ENCODE assay signal across 9 cellular contexts in genomic region chr17:76700627-76701470, GRCh38. TPM values are rescaled to one million over a fixed set of nuclear protein-coding genes. Genes with fewer than 3 reads are reported as not detected.
A peak's percentile ranks its signal among the peaks of the same experiment; 100 is the strongest.
DNase-seq lines count a peak whose midpoint lies in the region; ATAC-seq and TF ChIP-seq lines count a peak whose summit lies in the region.
"Had no signal": no experiment of that assay in that cellular context is flagged by ENCODE, and none has a peak within 500 bp of the region (broad histone marks: within the 10 kb centered on the region; RNA-seq: fewer than 3 reads in every experiment).

No MANE protein-coding gene starts in this region.

- 16% methylated on average over 32 of the region's 32 CpGs for WGBS in prostate gland

- H3K4me3 ChIP-seq in prostate gland: peak overlapping the region in 1 of 2 donors; percentile 8

- no peak for TF ChIP-seq CTCF in prostate gland (IDR thresholded peaks at IDR 0.05)

- no peaks in the 10 kb centered on the region for H3K27me3 ChIP-seq in prostate gland (replicated peaks; ENCODE audit: insufficient read depth)

- intact Hi-C loops in prostate gland (cut with DNase I): no loop called here
- intact Hi-C loops in activated CD4-positive, alpha-beta T cell treated with anti-CD3 and anti-CD28 coated beads, Interleukin-2, amount 10 ng/mL, durations not matched to agents 24 days and 14 days (cut with micrococcal nuclease): no loop called here

- no peaks in the 10 kb centered on the region for H3K36me3 Mint-ChIP-seq in T-cell
- H3K36me3 Mint-ChIP-seq in activated CD4-positive, alpha-beta T cell treated with anti-CD3 and anti-CD28 coated beads, Interleukin-2, amount 10 ng/mL, durations not matched to agents 24 days and 14 days (ENCODE audit: low read depth): no peaks in the 10 kb centered on the region
- H3K36me3 Mint-ChIP-seq: IgD-negative memory B cell had no signal

- H3K9me3 ChIP-seq in prostate gland: no peaks in the 10 kb centered on the region

- H3K36me3 ChIP-seq in prostate gland: no peaks in the 10 kb centered on the region

- peaks cover 16% of the 10 kb centered on the region for H3K4me1 ChIP-seq in prostate gland (replicated peaks)

- H3K4me3 Mint-ChIP-seq in T-cell: no peak overlapping the region
- H3K4me3 Mint-ChIP-seq in activated CD4-positive, alpha-beta T cell treated with anti-CD3 and anti-CD28 coated beads, Interleukin-2, amount 10 ng/mL, durations not matched to agents 24 days and 14 days: no peak overlapping the region

- no peak for TF ChIP-seq POLR2A in prostate gland (IDR thresholded peaks at IDR 0.05)

- H3K27me3 Mint-ChIP-seq in T-cell: no peaks in the 10 kb centered on the region
- H3K27me3 Mint-ChIP-seq in activated CD4-positive, alpha-beta T cell treated with anti-CD3 and anti-CD28 coated beads, Interleukin-2, amount 10 ng/mL, durations not matched to agents 24 days and 14 days: peaks cover 2% of the 10 kb centered on the region
- H3K27me3 Mint-ChIP-seq: IgD-negative memory B cell had no signal

- peak overlapping the region; percentile 80 to 85 for H3K27ac ChIP-seq in prostate gland

- no peaks in the 10 kb centered on the region for H3K9me3 Mint-ChIP-seq in T-cell
- no peaks in the 10 kb centered on the region for H3K9me3 Mint-ChIP-seq in activated CD4-positive, alpha-beta T cell treated with anti-CD3 and anti-CD28 coated beads, Interleukin-2, amount 10 ng/mL, durations not matched to agents 24 days and 14 days
- H3K9me3 Mint-ChIP-seq: IgD-negative memory B cell had no signal

- ATAC-seq in T-cell (replicated peaks in 1 of 4) (peak in 3 of 4 experiments; percentile 47 to 71 (median 51)), GM18907 (IDR thresholded peaks at IDR 0.05; ENCODE audit: unreplicated experiment) (no peak)

- CTCF ChIA-PET in T-cell (lab: Charles Lee): no interaction called here

- POLR2A ChIA-PET in T-cell (lab: Charles Lee): interaction anchor here in 1 of 2 donors (0.7 kb wide), 1 partner anchor 14 kb away, joined by 3 read pairs; no protein-coding TSS in a partner anchor

- DNase-seq in GM04503 (ENCODE audit: low read depth) (peak; percentile 67), T-cell (peak in 5 of 34 experiments; percentile 7 to 33 (median 14)), glomerular visceral epithelial cell (ENCODE audit: extremely low spot score) (peak; percentile 91), prostate gland (ENCODE audit: low spot score) (peak; percentile 53), GM19240 (ENCODE audit: insufficient read length, low spot score) (no peak), inferior parietal cortex (ENCODE audit: extremely low spot score) (no peak)
- no peak for DNase-seq in activated CD4-positive, alpha-beta T cell treated with anti-CD3 and anti-CD28 coated beads, Interleukin-2, amount 10 ng/mL, durations not matched to agents 24 days and 14 days

- peaks cover 0 to 13% (median 0%) of the 10 kb centered on the region in 3 donors for H3K4me1 Mint-ChIP-seq in T-cell
- H3K4me1 Mint-ChIP-seq in activated CD4-positive, alpha-beta T cell treated with anti-CD3 and anti-CD28 coated beads, Interleukin-2, amount 10 ng/mL, durations not matched to agents 24 days and 14 days: no peaks in the 10 kb centered on the region

- peak overlapping the region in 1 of 2 donors; percentile 64 for H3K27ac Mint-ChIP-seq in T-cell
- no peak overlapping the region for H3K27ac Mint-ChIP-seq in activated CD4-positive, alpha-beta T cell treated with anti-CD3 and anti-CD28 coated beads, Interleukin-2, amount 10 ng/mL, durations not matched to agents 24 days and 14 days

RNA-seq across cellular contexts. Expression of gene MXRA7, which starts 9.9 kb away (rescaled TPM):
- 10 to 100 TPM in 3 of 5 donors, 1 to 10 TPM in 2; 5.9 to 14.7 (median 13.5) TPM for total RNA-seq in T-cell
- total RNA-seq in prostate gland: 100 to 1,000 TPM in 1 of 2 donors, 10 to 100 TPM in 1; 76.1 to 285 TPM
- 3.4 and 3.7 TPM in 2 replicates for total RNA-seq in activated CD4-positive, alpha-beta T cell treated with anti-CD3 and anti-CD28 coated beads, Interleukin-2, amount 10 ng/mL, durations not matched to agents 24 days and 14 days

RNA-seq across cellular contexts. Expression of gene JMJD6, which starts 25.6 kb away (rescaled TPM):
- 100 to 1,000 TPM in 1 of 5 donors, 10 to 100 TPM in 4; 48.7 to 155 (median 56.6) TPM for total RNA-seq in T-cell
- 10 to 100 TPM; 17.7 to 40.5 TPM for total RNA-seq in prostate gland
- 82.5 and 86.3 TPM in 2 replicates for total RNA-seq in activated CD4-positive, alpha-beta T cell treated with anti-CD3 and anti-CD28 coated beads, Interleukin-2, amount 10 ng/mL, durations not matched to agents 24 days and 14 days

RNA-seq across cellular contexts. Expression of gene METTL23, which starts 25.8 kb away (rescaled TPM):
- total RNA-seq in T-cell: 10 to 100 TPM; 46.9 to 70.1 (median 60.0) TPM
- 10 to 100 TPM; 39.5 to 47.9 TPM for total RNA-seq in prostate gland
- total RNA-seq in activated CD4-positive, alpha-beta T cell treated with anti-CD3 and anti-CD28 coated beads, Interleukin-2, amount 10 ng/mL, durations not matched to agents 24 days and 14 days: 32.9 and 35.5 TPM in 2 replicates

RNA-seq across cellular contexts. Expression of gene SRSF2, which starts 36.3 kb away (rescaled TPM):
- total RNA-seq in T-cell (100 to 1,000 TPM; 349 to 413 (median 382) TPM), prostate gland (100 to 1,000 TPM; 217 to 316 TPM)
- 515 and 539 TPM in 2 replicates for total RNA-seq in activated CD4-positive, alpha-beta T cell treated with anti-CD3 and anti-CD28 coated beads, Interleukin-2, amount 10 ng/mL, durations not matched to agents 24 days and 14 days

RNA-seq across cellular contexts. Expression of gene MFSD11, which starts 37.1 kb away (rescaled TPM):
- total RNA-seq in T-cell (10 to 100 TPM; 30.5 to 41.5 (median 34.6) TPM), prostate gland (10 to 100 TPM; 26.7 to 44.3 TPM)
- 15.1 and 15.3 TPM in 2 replicates for total RNA-seq in activated CD4-positive, alpha-beta T cell treated with anti-CD3 and anti-CD28 coated beads, Interleukin-2, amount 10 ng/mL, durations not matched to agents 24 days and 14 days

Comparison
In these comparisons a context has a peak if more than half of its experiments do, and no peak if none do; other contexts are left out.
1. DNase-seq: peak in GM04503 (single experiment), glomerular visceral epithelial cell (single experiment) and prostate gland (single experiment); none in GM19240 (single experiment), inferior parietal cortex (single experiment) and activated CD4-positive, alpha-beta T cell treated with anti-CD3 and anti-CD28 coated beads, Interleukin-2, amount 10 ng/mL, durations not matched to agents 24 days and 14 days (single experiment).
2. RNA of gene MXRA7, which starts 9.9 kb away (total RNA-seq): 76.1 to 285 TPM in prostate gland; 5.9 to 14.7 TPM in T-cell and 3.4 to 3.7 TPM in activated CD4-positive, alpha-beta T cell treated with anti-CD3 and anti-CD28 coated beads, Interleukin-2, amount 10 ng/mL, durations not matched to agents 24 days and 14 days; every median in the first group is over 4 times any median in the second.